2 cellular contexts compared by ENCODE assay signal in genomic region chr6:158040804-158041347, GRCh38.
TF ChIP-seq lines count a peak whose summit lies in the region.

No MANE protein-coding gene starts in this region.

TF ChIP-seq in K562, 482 proteins besides CTCF, POLR2A, EP300 and RAD21 (continued from another document and continues in another):
- TF ChIP-seq ZNF12 (CRISPR knock-in tag; IDR thresholded peaks at IDR 0.05) (0 out of 2 replicates have a peak, but pooled peaks have one; percentile 9), CUX1 (CRISPR knock-in tag; IDR thresholded peaks at IDR 0.05) (0 out of 2 replicates have a peak, but pooled peaks have one; percentile 30), BRD4 (IDR thresholded peaks at IDR 0.05) (0 out of 2 replicates have a peak, but pooled peaks have one; percentile 28), PREB (CRISPR knock-in tag; IDR thresholded peaks at IDR 0.05) (0 out of 2 replicates have a peak, but pooled peaks have one; percentile 18), SMARCA5 (IDR thresholded peaks at IDR 0.05) (peak; percentile 57), NR3C1 (CRISPR knock-in tag; IDR thresholded peaks at IDR 0.05) (no peak), ELF1 (tag; IDR thresholded peaks at IDR 0.05) (peak; percentile 21; the same call in 1 of the 2 replicates), KDM5B (IDR thresholded peaks at IDR 0.05; ENCODE audit: insufficient replicate concordance, low read depth, low read length) (peak; percentile 60), ZNF592 (IDR thresholded peaks at IDR 0.05) (peak; percentile 21; the same call in 1 of the 2 replicates), GTF2A2 (tag; IDR thresholded peaks at IDR 0.05) (0 out of 2 replicates have a peak, but pooled peaks have one; percentile 36), ZNF175 (CRISPR knock-in tag; IDR thresholded peaks at IDR 0.05; ENCODE audit: low read depth) (0 out of 2 replicates have a peak, but pooled peaks have one; percentile 13), MECOM (CRISPR knock-in tag; IDR thresholded peaks at IDR 0.05) (no peak), MED1 (CRISPR knock-in tag; IDR thresholded peaks at IDR 0.05; ENCODE audit: borderline replicate concordance) (no peak), HNRNPUL1 (IDR thresholded peaks at IDR 0.05; ENCODE audit: low read length) (no peak), CREB3L1 (IDR thresholded peaks at IDR 0.05; ENCODE audit: borderline replicate concordance, low read depth) (0 out of 2 replicates have a peak, but pooled peaks have one; percentile 8)

TF ChIP-seq in HEK293T, 16 proteins besides CTCF, POLR2A, EP300 and RAD21 (continued from another document):
- TF ChIP-seq PKNOX1 (IDR thresholded peaks at IDR 0.05) = no peak
